ENCODE assay signal across 13 cellular contexts in genomic region chr6:166173292-166173951, GRCh38. TPM values are rescaled to one million over a fixed set of nuclear protein-coding genes. Genes with fewer than 3 reads are reported as not detected.
DNase-seq lines count a peak whose midpoint lies in the region; ATAC-seq and TF ChIP-seq lines count a peak whose summit lies in the region.
"Had no signal": no experiment of that assay in that cellular context is flagged by ENCODE, and none has a peak within 500 bp of the region (broad histone marks: within the 10 kb centered on the region; RNA-seq: fewer than 3 reads in every experiment).

No MANE protein-coding gene starts in this region.

- H3K9me3 Mint-ChIP-seq in Calu3 (ENCODE audit: low read depth, unreplicated experiment): no peaks in the 10 kb centered on the region
- H3K9me3 Mint-ChIP-seq: activated T-helper 1 cell treated with anti-CD3 and anti-CD28 coated beads, Interleukin-12 subunit alpha, Interleukin-12 subunit beta, Interleukin-2, Interleukin-4 antibody, amounts not matched to agents 30 ng/mL and 10 ng/mL and 1 ng/mL, durations not matched to agents 14 hours and 24 hours and 36 hours had no signal

- no peak overlapping the region for H3K27ac Mint-ChIP-seq in Calu3 (ENCODE audit: unreplicated experiment)
- H3K27ac Mint-ChIP-seq: activated T-helper 1 cell treated with anti-CD3 and anti-CD28 coated beads, Interleukin-12 subunit alpha, Interleukin-12 subunit beta, Interleukin-2, Interleukin-4 antibody, amounts not matched to agents 30 ng/mL and 10 ng/mL and 1 ng/mL, durations not matched to agents 14 hours and 24 hours and 36 hours had no signal

- no peaks in the 10 kb centered on the region for H3K36me3 ChIP-seq in neuronal stem cell (replicated peaks in 1 of 2; ENCODE audit: control insufficient read depth in 2 of 2, insufficient read depth in 2 of 2, low read length in 2 of 2)

- no peaks in the 10 kb centered on the region for H3K79me1 ChIP-seq in neuronal stem cell (ENCODE audit: low read depth, low read length)

- H3K4ac ChIP-seq in neuronal stem cell (ENCODE audit: low read length): no peak overlapping the region

- H3K27me3 ChIP-seq in neuronal stem cell (ENCODE audit: control insufficient read depth in 3 of 3, insufficient read depth in 3 of 3, low read depth in 1 of 3, low read length in 3 of 3): peaks cover 21 to 74% (median 53%) of the 10 kb centered on the region in 3 experiments

- no peak overlapping the region for H2BK15ac ChIP-seq in neuronal stem cell (ENCODE audit: low read length)

- no peak overlapping the region for H3K14ac ChIP-seq in neuronal stem cell (ENCODE audit: low read length)

- no peak overlapping the region for H3K23ac ChIP-seq in neuronal stem cell (ENCODE audit: low read depth, low read length, poor library complexity)

- H3K36me3 Mint-ChIP-seq in Calu3 (ENCODE audit: insufficient read depth, unreplicated experiment): peaks cover 4% of the 10 kb centered on the region

- no peak overlapping the region for H3K4me2 ChIP-seq in neuronal stem cell (ENCODE audit: insufficient read depth, low read length, poor library complexity, severe bottlenecking)

- no peak overlapping the region for H3K9ac ChIP-seq in neuronal stem cell (ENCODE audit: low read depth, low read length, poor library complexity)

- no peak overlapping the region for H2BK5ac ChIP-seq in neuronal stem cell (ENCODE audit: low read length)

- intact Hi-C loops in Calu3 (cut with micrococcal nuclease; ENCODE audit: unreplicated experiment): no loop called here

- no peak overlapping the region for H3K4me3 ChIP-seq in fibroblast of mammary gland (ENCODE audit: control insufficient read depth, low read depth, low read length)
- no peak overlapping the region for H3K4me3 ChIP-seq in neuronal stem cell (ENCODE audit: low read length in 2 of 2)
- no peak overlapping the region for H3K4me3 ChIP-seq in foreskin fibroblast (ENCODE audit: low read depth in 1 of 2, low read length in 2 of 2)

- ATAC-seq in GM21390 (IDR thresholded peaks at IDR 0.05; ENCODE audit: unreplicated experiment): peak; percentile 53
- no peak for ATAC-seq in HG02973 (IDR thresholded peaks at IDR 0.05; ENCODE audit: unreplicated experiment)
- ATAC-seq: stimulated activated naive CD8-positive, alpha-beta T cell treated with anti-CD3 and anti-CD28 coated beads, Interleukin-15, Interleukin-2, amounts not matched to agents 100 U/mL and 50 U/mL, for 24 hours had no signal

- DNase-seq in Calu3 (peak; percentile 57), NCI-H1092 treated with DMSO at 0.1 percent for 48 hours (lab: John Stamatoyannopoulos, UW) (peak; percentile 69), fibroblast of mammary gland (ENCODE audit: low read depth) (peak; percentile 7), neuronal stem cell (ENCODE audit: low spot score) (no peak), foreskin fibroblast (no peak)
- no peak for DNase-seq in activated naive CD4-positive, alpha-beta T cell treated with anti-CD3 and anti-CD28 coated beads, Interleukin-2, amount 50 U/mL, for 16 hours
- DNase-seq: effector CD4-positive, alpha-beta T cell; left cardiac atrium; stimulated activated naive CD8-positive, alpha-beta T cell treated with anti-CD3 and anti-CD28 coated beads, Interleukin-15, Interleukin-2, amounts not matched to agents 100 U/mL and 50 U/mL, for 24 hours had no signal

- no TSS peak for BruUV-seq in Calu3 (replicated peaks; lab: Mats Ljungman, UMichigan)

- H3K4me1 ChIP-seq in neuronal stem cell (ENCODE audit: control insufficient read depth in 2 of 2, insufficient read depth in 1 of 2, low read depth in 1 of 2, low read length in 2 of 2): peaks cover 0 to 6% of the 10 kb centered on the region in 2 donors

- no peaks in the 10 kb centered on the region for H3K9me3 ChIP-seq in neuronal stem cell (replicated peaks in 1 of 2; ENCODE audit: control insufficient read depth in 2 of 2, insufficient read depth in 1 of 2, low read depth in 1 of 2, low read length in 2 of 2)

- no peak overlapping the region for H3K27ac ChIP-seq in neuronal stem cell (replicated peaks; ENCODE audit: low read length)

- TF ChIP-seq CTCF in Calu3 (IDR thresholded peaks at IDR 0.05; ENCODE audit: unreplicated experiment): no peak
- TF ChIP-seq CTCF in fibroblast of mammary gland (conservative IDR thresholded peaks at IDR 0.05; ENCODE audit: control insufficient read depth, insufficient read depth, low read depth, low read length): no peak
- TF ChIP-seq CTCF in foreskin fibroblast (IDR thresholded peaks at IDR 0.05; ENCODE audit: low read depth, low read length): no peak

- H3K27me3 Mint-ChIP-seq in Calu3 (ENCODE audit: unreplicated experiment): peaks cover 7% of the 10 kb centered on the region

- H4K91ac ChIP-seq in neuronal stem cell (ENCODE audit: low read depth, low read length, poor library complexity): no peak overlapping the region

- no peak overlapping the region for H4K8ac ChIP-seq in neuronal stem cell (ENCODE audit: low read depth, low read length)

- H2BK120ac ChIP-seq in neuronal stem cell (ENCODE audit: low read depth, low read length): no peak overlapping the region

- H2BK12ac ChIP-seq in neuronal stem cell (ENCODE audit: low read length): no peak overlapping the region

- H3K4me1 Mint-ChIP-seq in Calu3 (ENCODE audit: low read depth, unreplicated experiment): no peaks in the 10 kb centered on the region

- no peak overlapping the region for H3K18ac ChIP-seq in neuronal stem cell (ENCODE audit: low read length)

- no peak overlapping the region for H3K4me3 Mint-ChIP-seq in Calu3 (ENCODE audit: low read depth, unreplicated experiment)
- H3K4me3 Mint-ChIP-seq: activated T-helper 1 cell treated with anti-CD3 and anti-CD28 coated beads, Interleukin-12 subunit alpha, Interleukin-12 subunit beta, Interleukin-2, Interleukin-4 antibody, amounts not matched to agents 30 ng/mL and 10 ng/mL and 1 ng/mL, durations not matched to agents 14 hours and 24 hours and 36 hours had no signal

- no peak overlapping the region for H2AFZ ChIP-seq in neuronal stem cell (ENCODE audit: low read length)

- CTCF ChIA-PET in Calu3 (lab: Charles Lee): interaction anchor here (0.6 to 1.1 kb wide), 2 partner anchors 16 to 27 kb away, joined by 3 to 5 read pairs; no protein-coding TSS in a partner anchor

- no CpG with 5 or more reads among the region's 9 CpGs for WGBS in neuronal stem cell (ENCODE audit: extremely low coverage in 2 of 2, insufficient read length in 2 of 2, insufficient replicate concordance in 1 of 2), 2 donors

- H2AK5ac ChIP-seq in neuronal stem cell (ENCODE audit: low read depth, low read length): no peak overlapping the region

RNA-seq across cellular contexts. Expression of gene TBXT, which starts 5.8 kb away (rescaled TPM):
- not detected in 2 replicates for total RNA-seq in Calu3 (2022)
- not detected for polyA plus RNA-seq in neuronal stem cell (2013, experiment 1 of 2)
- polyA plus RNA-seq in neuronal stem cell (2013, experiment 2 of 2): not detected
- total RNA-seq: activated T-helper 1 cell treated with anti-CD3 and anti-CD28 coated beads, Interleukin-12 subunit alpha, Interleukin-12 subunit beta, Interleukin-2, Interleukin-4 antibody, amounts not matched to agents 30 ng/mL and 10 ng/mL and 1 ng/mL, durations not matched to agents 14 hours and 24 hours and 36 hours; left cardiac atrium; LHCN-M2 had no signal

Comparison
In these comparisons a context has a peak if more than half of its experiments do, and no peak if none do; other contexts are left out.
1. DNase-seq: peak in Calu3 (single experiment), NCI-H1092 treated with DMSO at 0.1 percent for 48 hours (single experiment) and fibroblast of mammary gland (single experiment); none in activated naive CD4-positive, alpha-beta T cell treated with anti-CD3 and anti-CD28 coated beads, Interleukin-2, amount 50 U/mL, for 16 hours (single experiment), neuronal stem cell (single experiment) and foreskin fibroblast (0 of 2).